In the genomic region with DNA sequence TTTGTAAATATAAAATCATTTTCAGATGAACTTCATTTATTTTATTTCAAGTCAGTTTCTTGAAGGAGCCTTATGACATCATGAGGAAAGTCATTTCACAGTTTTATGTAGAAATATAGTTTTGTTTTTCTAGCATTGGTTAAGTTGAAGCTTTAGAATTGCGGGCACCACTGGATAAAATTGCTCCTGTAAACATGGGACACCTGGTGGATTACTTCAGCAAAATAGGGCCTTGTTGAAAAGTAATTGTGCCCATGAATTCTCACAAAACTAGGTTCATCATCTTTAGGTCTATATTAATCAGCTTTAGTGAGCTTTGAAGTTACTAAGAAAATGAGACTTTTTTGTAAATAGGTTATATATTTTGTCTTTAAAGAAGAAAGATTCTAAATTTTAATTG, we compare ENCODE assay signal across 10 cellular contexts. TPM values are rescaled to one million over a fixed set of nuclear protein-coding genes. Genes with fewer than 3 reads are reported as not detected.
"Had no signal": no experiment of that assay in that cellular context is flagged by ENCODE, and none has a peak within 500 bp of the region (broad histone marks: within the 10 kb centered on the region; RNA-seq: fewer than 3 reads in every experiment).

No MANE protein-coding gene starts in this region.

- H3K9me3 Mint-ChIP-seq: HFFc6, IgD-negative memory B cell had no signal

- H3K27me3 Mint-ChIP-seq: IgD-negative memory B cell had no signal

- H3K4me1 Mint-ChIP-seq: IgD-negative memory B cell had no signal

- H3K4me3 ChIP-seq: HAP-1 had no signal

- FAIRE-seq: HepG2 had no signal

- H3K4me1 ChIP-seq: HAP-1 had no signal

- H3K27ac ChIP-seq: HL-60, KMS-11 had no signal

- H3K9me3 ChIP-seq: HAP-1 had no signal

- H3K9ac ChIP-seq: KMS-11 had no signal

- H3K36me3 ChIP-seq: HAP-1 had no signal

- ATAC-seq: HCT116, HepG2 had no signal

- DNase-seq: GOT3, H7, HFFc6, KBM-7 had no signal

- H3K36me3 Mint-ChIP-seq: IgD-negative memory B cell had no signal

- H3K4me2 ChIP-seq: KMS-11 had no signal

- H3K27ac Mint-ChIP-seq: HFFc6, IgD-negative memory B cell had no signal

- H3K4me3 Mint-ChIP-seq: HFFc6, IgD-negative memory B cell had no signal

RNA-seq across cellular contexts. Expression of a gene that starts 25.3 kb away (rescaled TPM):
- total RNA-seq: HFFc6 had no signal
- polyA plus RNA-seq: IgD-negative memory B cell had no signal
